ENCODE assay signal across 1 cellular context in genomic region chr6:83853178-83853967, GRCh38.
A peak's percentile ranks its signal among the peaks of the same experiment; 100 is the strongest.
TF ChIP-seq lines count a peak whose summit lies in the region.

TSS of gene RIPPLY2 (plus strand) at chr6:83853360. CDS start at chr6:83853417, 57 bp downstream.

TF ChIP-seq in WTC11, 78 proteins besides CTCF, POLR2A, EP300 and RAD21 (continued from another document and continues in another):
- no peak for TF ChIP-seq USF2 (CRISPR knock-in tag; IDR thresholded peaks at IDR 0.05)
- no peak for TF ChIP-seq E2F1 (CRISPR knock-in tag; IDR thresholded peaks at IDR 0.05)
- TF ChIP-seq TEAD1 (CRISPR knock-in tag; IDR thresholded peaks at IDR 0.05), result 0 out of 2 replicates have a peak, but pooled peaks have one; percentile 47
- TF ChIP-seq ELF4 (CRISPR knock-in tag; IDR thresholded peaks at IDR 0.05; ENCODE audit: low read depth), result no peak
- no peak for TF ChIP-seq ZNF263 (CRISPR knock-in tag; IDR thresholded peaks at IDR 0.05; ENCODE audit: low read depth)
- no peak for TF ChIP-seq IRF1 (CRISPR knock-in tag; IDR thresholded peaks at IDR 0.05)
- no peak for TF ChIP-seq E2F4 (CRISPR knock-in tag; IDR thresholded peaks at IDR 0.05; ENCODE audit: borderline replicate concordance, low read depth)
- no peak for TF ChIP-seq ZNF671 (CRISPR knock-in tag; IDR thresholded peaks at IDR 0.05)
- TF ChIP-seq SMAD3 (CRISPR knock-in tag; IDR thresholded peaks at IDR 0.05; ENCODE audit: borderline replicate concordance), result no peak; the same call in 1 of the 2 replicates
- no peak for TF ChIP-seq ZNF317 (CRISPR knock-in tag; IDR thresholded peaks at IDR 0.05; ENCODE audit: borderline replicate concordance, low read depth)
- TF ChIP-seq MYBL2 (CRISPR knock-in tag; IDR thresholded peaks at IDR 0.05), result no peak
- no peak for TF ChIP-seq ZNF532 (CRISPR knock-in tag; IDR thresholded peaks at IDR 0.05; ENCODE audit: borderline replicate concordance)
- TF ChIP-seq ZNF396 (CRISPR knock-in tag; IDR thresholded peaks at IDR 0.05; ENCODE audit: borderline replicate concordance), result no peak
- no peak for TF ChIP-seq PRRX2 (CRISPR knock-in tag; IDR thresholded peaks at IDR 0.05)
- no peak for TF ChIP-seq ZBTB21 (CRISPR knock-in tag; IDR thresholded peaks at IDR 0.05; ENCODE audit: borderline replicate concordance)
- TF ChIP-seq PREB (CRISPR knock-in tag; IDR thresholded peaks at IDR 0.05; ENCODE audit: borderline replicate concordance), result no peak
- no peak for TF ChIP-seq MXD4 (CRISPR knock-in tag; IDR thresholded peaks at IDR 0.05; ENCODE audit: borderline replicate concordance)
- TF ChIP-seq GABPB1 (CRISPR knock-in tag; IDR thresholded peaks at IDR 0.05), result no peak
- no peak for TF ChIP-seq ZNF416 (CRISPR knock-in tag; IDR thresholded peaks at IDR 0.05)
- TF ChIP-seq RELA (CRISPR knock-in tag; IDR thresholded peaks at IDR 0.05; ENCODE audit: borderline replicate concordance), result no peak
- peak; percentile 9 for TF ChIP-seq FOXK1 (CRISPR knock-in tag; IDR thresholded peaks at IDR 0.05)
- TF ChIP-seq GRHL2 (CRISPR knock-in tag; IDR thresholded peaks at IDR 0.05; ENCODE audit: insufficient replicate concordance, severe bottlenecking), result no peak
- peak; percentile 76; the same call in 1 of the 2 replicates for TF ChIP-seq HMGXB4 (CRISPR knock-in tag; IDR thresholded peaks at IDR 0.05)
- TF ChIP-seq JUN (CRISPR knock-in tag; IDR thresholded peaks at IDR 0.05), result no peak
- TF ChIP-seq CREB1 (CRISPR knock-in tag; IDR thresholded peaks at IDR 0.05), result peak; percentile 52; the same call in 1 of the 2 replicates
- TF ChIP-seq NFATC4 (CRISPR knock-in tag; IDR thresholded peaks at IDR 0.05), result no peak
- TF ChIP-seq JAZF1 (CRISPR knock-in tag; IDR thresholded peaks at IDR 0.05), result no peak
- no peak for TF ChIP-seq ATF3 (CRISPR knock-in tag; conservative IDR thresholded peaks at IDR 0.05)
- no peak for TF ChIP-seq NFE2L1 (CRISPR knock-in tag; IDR thresholded peaks at IDR 0.05)
- no peak for TF ChIP-seq IRF2 (CRISPR knock-in tag; IDR thresholded peaks at IDR 0.05; ENCODE audit: borderline replicate concordance, low read depth)
- no peak for TF ChIP-seq SP1 (CRISPR knock-in tag; conservative IDR thresholded peaks at IDR 0.05)
- no peak for TF ChIP-seq ZSCAN18 (CRISPR knock-in tag; IDR thresholded peaks at IDR 0.05)
- no peak for TF ChIP-seq ZNF512 (CRISPR knock-in tag; IDR thresholded peaks at IDR 0.05; ENCODE audit: borderline replicate concordance)
- no peak for TF ChIP-seq NR3C1 (CRISPR knock-in tag; conservative IDR thresholded peaks at IDR 0.05; ENCODE audit: low read depth)
- TF ChIP-seq ARID4B (CRISPR knock-in tag; IDR thresholded peaks at IDR 0.05; ENCODE audit: borderline replicate concordance), result peak; percentile 50; the same call in 1 of the 2 replicates
- TF ChIP-seq GTF2I (CRISPR knock-in tag; conservative IDR thresholded peaks at IDR 0.05), result no peak
- TF ChIP-seq FOXP1 (CRISPR knock-in tag; IDR thresholded peaks at IDR 0.05; ENCODE audit: borderline replicate concordance), result peak; percentile 68; the same call in 1 of the 2 replicates
- no peak for TF ChIP-seq NR1H2 (CRISPR knock-in tag; IDR thresholded peaks at IDR 0.05)
- no peak for TF ChIP-seq ATF1 (CRISPR knock-in tag; IDR thresholded peaks at IDR 0.05)
- TF ChIP-seq ZNF138 (CRISPR knock-in tag; conservative IDR thresholded peaks at IDR 0.05), result no peak; the same call in 1 of the 2 replicates
- TF ChIP-seq MLX (CRISPR knock-in tag; IDR thresholded peaks at IDR 0.05), result no peak
- TF ChIP-seq ETV6 (CRISPR knock-in tag; IDR thresholded peaks at IDR 0.05), result no peak
